In the genomic region with DNA sequence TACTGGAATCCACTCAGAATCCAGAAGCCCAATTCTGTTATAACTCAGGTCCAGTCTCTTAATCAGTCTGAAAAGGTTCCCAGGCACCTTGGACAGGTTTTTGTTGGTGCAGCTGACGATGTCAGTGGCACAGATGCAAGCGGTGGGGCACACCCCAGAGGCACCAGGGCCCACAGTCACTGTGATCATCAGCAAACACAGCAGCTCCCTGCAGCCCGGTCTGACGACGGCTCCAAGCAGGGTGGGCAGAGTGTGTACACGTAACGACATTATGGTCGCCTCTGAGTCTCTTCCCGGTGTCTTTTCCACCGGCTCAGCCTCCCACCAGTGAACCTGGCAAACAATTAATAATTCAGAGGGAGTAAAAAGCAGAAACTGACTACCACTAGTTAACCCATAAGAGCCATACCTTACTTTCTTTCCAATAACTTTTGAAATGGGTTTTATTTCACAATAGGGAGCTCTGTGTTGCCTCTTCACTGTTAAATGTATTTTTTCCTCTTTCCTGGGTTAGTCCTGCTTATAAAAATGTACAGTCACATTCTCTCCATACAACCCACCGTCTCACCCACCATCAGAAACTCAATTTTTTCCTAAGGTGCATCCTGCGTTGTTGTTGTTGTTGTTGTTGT, we compare ENCODE assay signal across 8 cellular contexts. TPM values are rescaled to one million over a fixed set of nuclear protein-coding genes. Genes with fewer than 3 reads are reported as not detected.
DNase-seq lines count a peak whose midpoint lies in the region; ATAC-seq and TF ChIP-seq lines count a peak whose summit lies in the region.

No MANE protein-coding gene starts in this region.

- peak overlapping the region; percentile 69 to 91 (median 87) for H3K9ac ChIP-seq in subcutaneous abdominal adipose tissue (ENCODE audit: low read length in 5 of 5)

- ATAC-seq in mucosa of descending colon (peak; percentile 50), GM18520 (IDR thresholded peaks at IDR 0.05; ENCODE audit: unreplicated experiment) (no peak), GM21619 (IDR thresholded peaks at IDR 0.05; ENCODE audit: unreplicated experiment) (no peak)

- H3K4me1 ChIP-seq in mucosa of descending colon (ENCODE audit: low read depth) (no peaks in the 10 kb centered on the region), subcutaneous abdominal adipose tissue (ENCODE audit: control insufficient read depth in 5 of 5, insufficient read depth in 5 of 5, low read length in 5 of 5) (peaks cover 7 to 54% (median 45%) of the 10 kb centered on the region in 5 donors)

- peak overlapping the region; percentile 73; the same call in 1 of the 2 replicates for H3K27ac ChIP-seq in VCaP
- H3K27ac ChIP-seq in subcutaneous abdominal adipose tissue (ENCODE audit: low read depth, low read length) = peak overlapping the region; percentile 86

- no peaks in the 10 kb centered on the region for H3K36me3 ChIP-seq in mucosa of descending colon (ENCODE audit: low read depth)
- H3K36me3 ChIP-seq in subcutaneous abdominal adipose tissue (ENCODE audit: control insufficient read depth in 5 of 5, insufficient read depth in 5 of 5, low read length in 5 of 5) = peaks cover 0 to 2% (median 0%) of the 10 kb centered on the region in 5 donors

- H3K4me3 ChIP-seq in mucosa of descending colon (peak overlapping the region; percentile 29), subcutaneous abdominal adipose tissue (ENCODE audit: low read depth in 1 of 5, low read length in 5 of 5) (peak overlapping the region; percentile 66 to 90 (median 81))

- intact Hi-C loops in mucosa of descending colon (cut with DNase I, micrococcal nuclease) = no loop called here

- DNase-seq in NCI-H2227 (lab: John Stamatoyannopoulos, UW; ENCODE audit: unreplicated experiment) (peak; percentile 21), NCI-H2227 treated with DMSO at 0.1 percent for 48 hours (lab: John Stamatoyannopoulos, UW) (no peak), mucosa of descending colon (peak; percentile 26 to 63 (median 41))
- DNase-seq in effector CD4-positive, alpha-beta T cell = peak; percentile 32

- H3K9me3 ChIP-seq in mucosa of descending colon = no peaks in the 10 kb centered on the region
- H3K9me3 ChIP-seq in subcutaneous abdominal adipose tissue (ENCODE audit: control insufficient read depth in 5 of 5, low read length in 5 of 5) = no peaks in the 10 kb centered on the region

- no peaks in the 10 kb centered on the region for H3K27me3 ChIP-seq in subcutaneous abdominal adipose tissue (ENCODE audit: control insufficient read depth in 5 of 5, insufficient read depth in 4 of 5, low read length in 5 of 5)

- no peak for TF ChIP-seq CTCF in VCaP (conservative IDR thresholded peaks at IDR 0.05)
- TF ChIP-seq CTCF in mucosa of descending colon (IDR thresholded peaks at IDR 0.05) = no peak

RNA-seq across cellular contexts. Expression of a gene that starts 0.6 kb away (rescaled TPM):
- total RNA-seq in mucosa of descending colon = 1 to 10 TPM; 2.2 to 4.7 (median 2.9) TPM

RNA-seq across cellular contexts. Expression of a gene that starts 0.9 kb away (rescaled TPM):
- total RNA-seq in mucosa of descending colon = 10 to 100 TPM in 1 of 3 donors, 1 to 10 TPM in 2; 3.5 to 39.3 (median 4.8) TPM
